8 cellular contexts compared by ENCODE assay signal in the genomic region with DNA sequence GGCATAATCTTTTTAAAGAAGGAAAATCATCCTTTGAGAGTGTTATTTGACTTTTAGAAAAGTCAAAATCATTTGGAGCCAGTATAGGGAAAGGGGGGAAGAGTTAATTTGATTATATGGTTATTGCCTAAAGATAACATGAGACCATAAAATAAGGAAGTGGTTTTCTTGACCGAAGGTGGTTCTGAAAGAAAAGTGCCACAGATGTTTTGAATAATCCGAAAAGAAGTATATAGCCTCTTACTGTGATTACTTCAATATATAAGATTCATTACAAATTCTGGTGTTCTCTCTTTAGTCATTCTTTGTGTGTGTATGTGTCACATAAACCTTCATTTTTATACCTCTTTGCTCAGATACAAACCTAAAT. TPM values are rescaled to one million over a fixed set of nuclear protein-coding genes. Genes with fewer than 3 reads are reported as not detected.
A peak's percentile ranks its signal among the peaks of the same experiment; 100 is the strongest.
DNase-seq lines count a peak whose midpoint lies in the region; ATAC-seq, FAIRE-seq and TF ChIP-seq lines count a peak whose summit lies in the region.

No MANE protein-coding gene starts in this region.

- H3K9me3 ChIP-seq in keratinocyte (ENCODE audit: control insufficient read depth, low read depth, low read length) (no peaks in the 10 kb centered on the region), tibial artery (no peaks in the 10 kb centered on the region)

- no peak for ATAC-seq in activated CD8-positive, alpha-beta T cell treated with anti-CD3 and anti-CD28 coated beads for 36 hours
- no peak for ATAC-seq in GM19397 (IDR thresholded peaks at IDR 0.05; ENCODE audit: unreplicated experiment)
- ATAC-seq in GM21423 (IDR thresholded peaks at IDR 0.05; ENCODE audit: unreplicated experiment), result no peak

- H3K27me3 Mint-ChIP-seq in activated naive CD4-positive, alpha-beta T cell treated with anti-CD3 and anti-CD28 coated beads for 36 hours (ENCODE audit: low read depth), result no peaks in the 10 kb centered on the region
- no peaks in the 10 kb centered on the region for H3K27me3 Mint-ChIP-seq in activated CD8-positive, alpha-beta T cell treated with anti-CD3 and anti-CD28 coated beads for 36 hours

- no peak for DNase-seq in activated naive CD4-positive, alpha-beta T cell treated with anti-CD3 and anti-CD28 coated beads for 36 hours
- no peak for DNase-seq in activated naive CD4-positive, alpha-beta T cell treated with Interleukin-2 at 50 U/mL for 16 hours
- DNase-seq in activated CD8-positive, alpha-beta T cell treated with anti-CD3 and anti-CD28 coated beads for 36 hours, result no peak
- DNase-seq in keratinocyte (ENCODE audit: low read depth, low spot score), result no peak
- DNase-seq in tibial artery, result no peak
- no peak for DNase-seq in HUDEP-2 (lab: John Stamatoyannopoulos, UW; ENCODE audit: unreplicated experiment in 76 of 76)

- H3K36me3 Mint-ChIP-seq in activated naive CD4-positive, alpha-beta T cell treated with anti-CD3 and anti-CD28 coated beads for 36 hours (ENCODE audit: low read depth), result peaks cover 17% of the 10 kb centered on the region
- H3K36me3 Mint-ChIP-seq in activated CD8-positive, alpha-beta T cell treated with anti-CD3 and anti-CD28 coated beads for 36 hours (ENCODE audit: low read depth), result peaks cover 22% of the 10 kb centered on the region

- H3K27ac ChIP-seq in keratinocyte (ENCODE audit: control insufficient read depth, insufficient read depth, low read length) (no peak overlapping the region), tibial artery (peak overlapping the region in 1 of 2 donors; percentile 90)

- TF ChIP-seq CTCF in activated CD8-positive, alpha-beta T cell treated with anti-CD3 and anti-CD28 coated beads for 36 hours (IDR thresholded peaks at IDR 0.05), result no peak
- TF ChIP-seq CTCF in keratinocyte (optimal IDR thresholded peaks at IDR 0.05 in 1 of 3, IDR thresholded peaks at IDR 0.05 in 1 of 3, conservative IDR thresholded peaks at IDR 0.05 in 1 of 3; ENCODE audit: extremely low read depth in 1 of 3, insufficient read depth in 2 of 3, low read length in 3 of 3) (no peak), tibial artery (IDR thresholded peaks at IDR 0.05) (no peak)

- H3K4me3 Mint-ChIP-seq in activated naive CD4-positive, alpha-beta T cell treated with anti-CD3 and anti-CD28 coated beads for 36 hours, result peak overlapping the region; percentile 95
- peak overlapping the region; percentile 93 for H3K4me3 Mint-ChIP-seq in activated CD8-positive, alpha-beta T cell treated with anti-CD3 and anti-CD28 coated beads for 36 hours

- peak overlapping the region; percentile 11 for H3K27ac Mint-ChIP-seq in activated naive CD4-positive, alpha-beta T cell treated with anti-CD3 and anti-CD28 coated beads for 36 hours
- peak overlapping the region; percentile 95 for H3K27ac Mint-ChIP-seq in activated CD8-positive, alpha-beta T cell treated with anti-CD3 and anti-CD28 coated beads for 36 hours

- POLR2A ChIA-PET in activated CD8-positive, alpha-beta T cell treated with anti-CD3 and anti-CD28 coated beads for 36 hours (lab: Charles Lee), result interaction anchor here (1.0 to 9.8 kb wide), 7 partner anchors 13 to 635 kb away, joined by 3 to 103 read pairs (median 5); partner anchors contain the start of genes EIF4A2 and TRA2B

- H3K4me1 Mint-ChIP-seq in activated naive CD4-positive, alpha-beta T cell treated with anti-CD3 and anti-CD28 coated beads for 36 hours (ENCODE audit: low read depth), result peaks cover 49% of the 10 kb centered on the region
- peaks cover 48% of the 10 kb centered on the region for H3K4me1 Mint-ChIP-seq in activated CD8-positive, alpha-beta T cell treated with anti-CD3 and anti-CD28 coated beads for 36 hours (ENCODE audit: low read depth)

- H2AFZ ChIP-seq in keratinocyte (ENCODE audit: control insufficient read depth, low read length), result no peak overlapping the region

- CTCF ChIA-PET in activated naive CD4-positive, alpha-beta T cell treated with anti-CD3 and anti-CD28 coated beads for 36 hours (lab: Charles Lee), result interaction anchor here (0.7 to 2.3 kb wide), 3 partner anchors 38 to 628 kb away, joined by 3 to 8 read pairs (median 4); no protein-coding TSS in a partner anchor
- CTCF ChIA-PET in activated CD8-positive, alpha-beta T cell treated with anti-CD3 and anti-CD28 coated beads for 36 hours (lab: Charles Lee), result interaction anchor here (1.1 to 10.4 kb wide), 4 partner anchors 31 to 628 kb away, joined by 4 to 113 read pairs (median 6); partner anchors contain the start of gene AHSG

- H3K4me2 ChIP-seq in keratinocyte (ENCODE audit: control insufficient read depth, extremely low read depth, insufficient read depth, low read depth, low read length), result peak overlapping the region; percentile 93

- peak overlapping the region; percentile 89 for H3K9ac ChIP-seq in keratinocyte (ENCODE audit: control insufficient read depth, extremely low read depth, insufficient read depth, low read length)

- peaks cover 7 to 22% of the 10 kb centered on the region in 2 experiments for H3K36me3 ChIP-seq in keratinocyte (ENCODE audit: control insufficient read depth in 2 of 2, extremely low read depth in 1 of 2, insufficient read depth in 2 of 2, low read length in 2 of 2)
- H3K36me3 ChIP-seq in tibial artery, result peaks cover 20 to 33% (median 28%) of the 10 kb centered on the region in 3 donors

- H3K27me3 ChIP-seq in keratinocyte (ENCODE audit: control insufficient read depth, extremely low read depth, insufficient read depth, low read length) (no peaks in the 10 kb centered on the region), tibial artery (no peaks in the 10 kb centered on the region)

- H3K9me3 Mint-ChIP-seq in activated naive CD4-positive, alpha-beta T cell treated with anti-CD3 and anti-CD28 coated beads for 36 hours, result no peaks in the 10 kb centered on the region
- H3K9me3 Mint-ChIP-seq in activated CD8-positive, alpha-beta T cell treated with anti-CD3 and anti-CD28 coated beads for 36 hours, result no peaks in the 10 kb centered on the region

- H3K4me1 ChIP-seq in keratinocyte (ENCODE audit: control insufficient read depth, extremely low read depth, insufficient read depth, low read length) (peaks cover 14% of the 10 kb centered on the region), tibial artery (peaks cover 0 to 30% (median 25%) of the 10 kb centered on the region in 4 donors)

- no peak for FAIRE-seq in keratinocyte (lab: Jason Lieb, UNC)

- H3K79me2 ChIP-seq in keratinocyte (ENCODE audit: control insufficient read depth, insufficient read depth, low read length), result peaks cover 45% of the 10 kb centered on the region

- H3K4me3 ChIP-seq in keratinocyte (ENCODE audit: control insufficient read depth in 2 of 3, extremely low read depth in 1 of 3, insufficient read depth in 2 of 3, low read depth in 1 of 3, low read length in 3 of 3) (peak overlapping the region; percentile 66 to 78 (median 73)), tibial artery (peak overlapping the region; percentile 89 to 93)

- dilution Hi-C loops in keratinocyte (cut with MboI; ENCODE audit: extremely low pct_ligation_motif_present, low sequenced_read_pairs), result no loop called here

- intact Hi-C loops in activated naive CD4-positive, alpha-beta T cell treated with anti-CD3 and anti-CD28 coated beads for 36 hours (cut with micrococcal nuclease), result loop anchor here (2.0 to 10.0 kb wide), 3 partner anchors 37 to 987 kb away; partner anchors contain the start of gene SENP2
- intact Hi-C loops in activated CD8-positive, alpha-beta T cell treated with anti-CD3 and anti-CD28 coated beads for 36 hours (cut with micrococcal nuclease), result no loop called here
- intact Hi-C loops in tibial artery (cut with DNase I; ENCODE audit: low total_unique reads), result no loop called here

- no peaks in the 10 kb centered on the region for H4K20me1 ChIP-seq in keratinocyte (ENCODE audit: control insufficient read depth, extremely low read depth, insufficient read depth, low read length)

- no peaks in the 10 kb centered on the region for H3K9me1 ChIP-seq in keratinocyte (ENCODE audit: control insufficient read depth, extremely low read depth, insufficient read depth, low read length)

RNA-seq across cellular contexts. Expression of gene DNAJB11, which starts 1.1 kb away (rescaled TPM):
- 10 to 100 TPM; 30.0 to 30.5 TPM for total RNA-seq in activated naive CD4-positive, alpha-beta T cell treated with anti-CD3 and anti-CD28 coated beads for 36 hours
- 10 to 100 TPM; 30.0 to 31.5 TPM for total RNA-seq in activated CD8-positive, alpha-beta T cell treated with anti-CD3 and anti-CD28 coated beads for 36 hours
- 29.2 to 61.8 TPM (median 51.9 TPM) in 3 replicates for polyA plus RNA-seq in keratinocyte
- 120 TPM for polyA plus RNA-seq in keratinocyte (2011; ENCODE audit: low read depth)
- polyA plus RNA-seq in keratinocyte (2011; cell fraction: cytosol; rRNA removed), result 22.2 and 25.9 TPM in 2 replicates
- polyA plus RNA-seq in keratinocyte (2011; cell fraction: nucleus; rRNA removed), result 54.9 and 91.4 TPM in 2 replicates
- 44.9 and 73.0 TPM in 2 replicates for polyA plus RNA-seq in keratinocyte (2012; ENCODE audit: low replicate concordance)
- 6.5 to 19.7 TPM (median 9.0 TPM) in 3 replicates for polyA minus RNA-seq in keratinocyte
- polyA minus RNA-seq in keratinocyte (2011; cell fraction: cytosol; rRNA and poly(A)+ RNA removed), result 13.0 TPM
- polyA minus RNA-seq in keratinocyte (2011; cell fraction: nucleus; rRNA and poly(A)+ RNA removed), result 19.3 and 31.4 TPM in 2 replicates

RNA-seq across cellular contexts. Expression of gene TBCCD1, which starts 4.5 kb away (rescaled TPM):
- 10 to 100 TPM in 1 of 2 experiments, 1 to 10 TPM in 1; 9.0 to 10.7 TPM for total RNA-seq in activated naive CD4-positive, alpha-beta T cell treated with anti-CD3 and anti-CD28 coated beads for 36 hours
- 10 to 100 TPM in 1 of 2 experiments, 1 to 10 TPM in 1; 9.8 to 10.8 TPM for total RNA-seq in activated CD8-positive, alpha-beta T cell treated with anti-CD3 and anti-CD28 coated beads for 36 hours
- 14.2 to 15.8 TPM (median 15.0 TPM) in 3 replicates for polyA plus RNA-seq in keratinocyte
- 8.8 TPM for polyA plus RNA-seq in keratinocyte (2011; ENCODE audit: low read depth)
- 9.0 and 15.3 TPM in 2 replicates for polyA plus RNA-seq in keratinocyte (2011; cell fraction: cytosol; rRNA removed)
- polyA plus RNA-seq in keratinocyte (2011; cell fraction: nucleus; rRNA removed), result 15.9 and 17.3 TPM in 2 replicates
- 8.3 TPM in 2 replicates for polyA plus RNA-seq in keratinocyte (2012; ENCODE audit: low replicate concordance)
- polyA minus RNA-seq in keratinocyte, result 7.0 to 24.6 TPM (median 18.3 TPM) in 3 replicates
- polyA minus RNA-seq in keratinocyte (2011; cell fraction: cytosol; rRNA and poly(A)+ RNA removed), result 10.9 TPM
- polyA minus RNA-seq in keratinocyte (2011; cell fraction: nucleus; rRNA and poly(A)+ RNA removed), result 9.7 and 16.9 TPM in 2 replicates

RNA-seq across cellular contexts. Expression of gene CRYGS, which starts 27.4 kb away (rescaled TPM):
- 1 to 10 TPM; 1.5 to 1.8 TPM for total RNA-seq in activated naive CD4-positive, alpha-beta T cell treated with anti-CD3 and anti-CD28 coated beads for 36 hours
- total RNA-seq in activated CD8-positive, alpha-beta T cell treated with anti-CD3 and anti-CD28 coated beads for 36 hours, result 1 to 10 TPM; 1.4 to 2.6 TPM
- 1.1 to 5.2 TPM (median 3.4 TPM) in 3 replicates for polyA plus RNA-seq in keratinocyte
- 0.86 TPM for polyA plus RNA-seq in keratinocyte (2011; ENCODE audit: low read depth)
- polyA plus RNA-seq in keratinocyte (2011; cell fraction: cytosol; rRNA removed), result 0.12 and 0.18 TPM in 2 replicates
- 11.1 and 12.5 TPM in 2 replicates for polyA plus RNA-seq in keratinocyte (2011; cell fraction: nucleus; rRNA removed)
- 1.2 and 3.3 TPM in 2 replicates for polyA plus RNA-seq in keratinocyte (2012; ENCODE audit: low replicate concordance)
- 1.5 to 3.6 TPM in 2 of 3 replicates, not detected in the other for polyA minus RNA-seq in keratinocyte
- not detected for polyA minus RNA-seq in keratinocyte (2011; cell fraction: cytosol; rRNA and poly(A)+ RNA removed)
- polyA minus RNA-seq in keratinocyte (2011; cell fraction: nucleus; rRNA and poly(A)+ RNA removed), result 4.0 and 4.2 TPM in 2 replicates

RNA-seq across cellular contexts. Expression of gene AHSG, which starts 41.2 kb away (rescaled TPM):
- total RNA-seq in activated naive CD4-positive, alpha-beta T cell treated with anti-CD3 and anti-CD28 coated beads for 36 hours, result not detected
- not detected for total RNA-seq in activated CD8-positive, alpha-beta T cell treated with anti-CD3 and anti-CD28 coated beads for 36 hours
- 0.42 to 0.73 TPM (median 0.59 TPM) in 3 replicates for polyA plus RNA-seq in keratinocyte
- polyA plus RNA-seq in keratinocyte (2011; ENCODE audit: low read depth), result 1.2 TPM
- 0.51 and 0.88 TPM in 2 replicates for polyA plus RNA-seq in keratinocyte (2011; cell fraction: cytosol; rRNA removed)
- 0.29 and 0.59 TPM in 2 replicates for polyA plus RNA-seq in keratinocyte (2011; cell fraction: nucleus; rRNA removed)
- 0.50 and 0.95 TPM in 2 replicates for polyA plus RNA-seq in keratinocyte (2012; ENCODE audit: low replicate concordance)
- 0.42 to 3.3 TPM (median 0.63 TPM) in 3 replicates for polyA minus RNA-seq in keratinocyte
- polyA minus RNA-seq in keratinocyte (2011; cell fraction: cytosol; rRNA and poly(A)+ RNA removed), result not detected
- 0.32 TPM in 1 of 2 replicates, not detected in the other for polyA minus RNA-seq in keratinocyte (2011; cell fraction: nucleus; rRNA and poly(A)+ RNA removed)
